In genomic region chr9:74499111-74499601, GRCh38 we compare ENCODE assay signal across 10 cellular contexts. TPM values are rescaled to one million over a fixed set of nuclear protein-coding genes. Genes with fewer than 3 reads are reported as not detected.
DNase-seq lines count a peak whose midpoint lies in the region; ATAC-seq and TF ChIP-seq lines count a peak whose summit lies in the region.
"Had no signal": no experiment of that assay in that cellular context is flagged by ENCODE, and none has a peak within 500 bp of the region (broad histone marks: within the 10 kb centered on the region; RNA-seq: fewer than 3 reads in every experiment).

No MANE protein-coding gene starts in this region.

- H2AK5ac ChIP-seq in IMR-90 (ENCODE audit: low read depth, low read length) = no peak overlapping the region

- no peak overlapping the region for H2BK5ac ChIP-seq in IMR-90 (ENCODE audit: low read depth, low read length, poor library complexity, severe bottlenecking)

- H4K91ac ChIP-seq in IMR-90 (ENCODE audit: insufficient read depth, low read depth, low read length) = no peak overlapping the region

- H3K27ac ChIP-seq in IMR-90 (ENCODE audit: insufficient read depth, low read length) = no peak overlapping the region
- H3K27ac ChIP-seq in duodenal mucosa (ENCODE audit: low read depth, low read length) = no peak overlapping the region

- POLR2A ChIA-PET in IMR-90 (lab: Charles Lee; ENCODE audit: unreplicated experiment) = interaction anchor here (0.6 kb wide), 1 partner anchor 619 kb away, joined by 3 read pairs; no protein-coding TSS in a partner anchor
- POLR2A ChIA-PET in naive thymus-derived CD8-positive, alpha-beta T cell (lab: Charles Lee) = no interaction called here
- POLR2A ChIA-PET in Caco-2 (lab: Charles Lee) = no interaction called here

- no peak overlapping the region for H3K4me3 ChIP-seq in IMR-90 (ENCODE audit: insufficient read depth, low read depth, low read length)
- H3K4me3 ChIP-seq in duodenal mucosa (ENCODE audit: low read depth in 1 of 2, low read length in 2 of 2) = peak overlapping the region; percentile 3 to 40
- no peak overlapping the region for H3K4me3 ChIP-seq in Caco-2 (ENCODE audit: low read depth, low read length)

- TF ChIP-seq POLR2A in IMR-90 (IDR thresholded peaks at IDR 0.05; ENCODE audit: low read depth, low read length) = no peak

- H3K9me3 ChIP-seq in IMR-90 (ENCODE audit: control insufficient read depth, insufficient read depth, low read length) (no peaks in the 10 kb centered on the region), duodenal mucosa (ENCODE audit: control insufficient read depth in 1 of 2, low read length in 2 of 2) (no peaks in the 10 kb centered on the region), Caco-2 (no peaks in the 10 kb centered on the region)

- no peak overlapping the region; the same call in 1 of the 2 replicates for H3K4me2 ChIP-seq in IMR-90 (ENCODE audit: low read depth, low read length)

- H3K4me1 ChIP-seq in IMR-90 (ENCODE audit: control insufficient read depth, insufficient read depth, low read length) (no peaks in the 10 kb centered on the region), duodenal mucosa (ENCODE audit: control insufficient read depth in 1 of 2, insufficient read depth in 2 of 2, low read length in 2 of 2) (peaks cover 3 to 26% of the 10 kb centered on the region in 2 donors), Caco-2 (no peaks in the 10 kb centered on the region)

- no peak overlapping the region for H4K8ac ChIP-seq in IMR-90 (ENCODE audit: low read depth in 2 of 2, low read length in 2 of 2)

- no peaks in the 10 kb centered on the region for H4K20me1 ChIP-seq in IMR-90 (ENCODE audit: insufficient read depth, low read length)

- no CpG with 5 or more reads among the region's 19 CpGs for WGBS in IMR-90 (ENCODE audit: extremely low coverage in 2 of 2, insufficient read length in 1 of 2), 2 experiments

- no peak overlapping the region for H3K18ac ChIP-seq in IMR-90 (ENCODE audit: low read depth, low read length)

- BruUV-seq in IMR-90 (replicated peaks; lab: Mats Ljungman, UMichigan) (no TSS peak), Caco-2 (replicated peaks; lab: Mats Ljungman, UMichigan) (no TSS peak)

- no peak overlapping the region for H2BK20ac ChIP-seq in IMR-90 (ENCODE audit: low read depth, low read length)

- H3K9me3 Mint-ChIP-seq in naive thymus-derived CD8-positive, alpha-beta T cell = no peaks in the 10 kb centered on the region
- H3K9me3 Mint-ChIP-seq in Caco-2 (ENCODE audit: unreplicated experiment) = no peaks in the 10 kb centered on the region

- in situ Hi-C loops in IMR-90 (cut with MboI; ENCODE audit: low sequenced_read_pairs) = no loop called here

- H3K36me3 ChIP-seq in IMR-90 (ENCODE audit: control insufficient read depth, insufficient read depth, low read length) = no peaks in the 10 kb centered on the region
- no peaks in the 10 kb centered on the region for H3K36me3 ChIP-seq in duodenal mucosa (ENCODE audit: control insufficient read depth in 1 of 2, insufficient read depth in 2 of 2, low read length in 2 of 2)
- H3K36me3 ChIP-seq in Caco-2 (ENCODE audit: control insufficient read depth, insufficient read depth, low read length) = no peaks in the 10 kb centered on the region

- H3K36me3 Mint-ChIP-seq in naive thymus-derived CD8-positive, alpha-beta T cell = peaks cover 0 to 4% (median 0%) of the 10 kb centered on the region in 3 donors
- H3K36me3 Mint-ChIP-seq in Caco-2 (ENCODE audit: insufficient read depth, unreplicated experiment) = no peaks in the 10 kb centered on the region

- H2BK15ac ChIP-seq in IMR-90 (ENCODE audit: low read depth, low read length) = no peak overlapping the region

- H2AK9ac ChIP-seq in IMR-90 (replicated peaks; ENCODE audit: low read depth, low read length, poor library complexity) = no peak overlapping the region

- TF ChIP-seq CTCF in IMR-90 (conservative IDR thresholded peaks at IDR 0.05; ENCODE audit: low read depth, low read length) = no peak
- TF ChIP-seq CTCF in Caco-2 (IDR thresholded peaks at IDR 0.05; ENCODE audit: insufficient read depth in 1 of 2, low read depth in 1 of 2, low read length in 1 of 2, severe bottlenecking in 1 of 2, unreplicated experiment in 1 of 2) = no peak

- H3K27me3 ChIP-seq in IMR-90 (ENCODE audit: control insufficient read depth, insufficient read depth, low read length) (peaks cover 34% of the 10 kb centered on the region), duodenal mucosa (ENCODE audit: control insufficient read depth in 1 of 2, insufficient read depth in 2 of 2, low read length in 2 of 2) (peaks cover 46 to 54% of the 10 kb centered on the region in 2 donors), Caco-2 (replicated peaks; ENCODE audit: control insufficient read depth, insufficient read depth, low read length) (no peaks in the 10 kb centered on the region)

- intact Hi-C loops in IMR-90 (cut with micrococcal nuclease) = no loop called here
- intact Hi-C loops in Caco-2 (cut with micrococcal nuclease; ENCODE audit: unreplicated experiment) = no loop called here

- no peak overlapping the region for H3K14ac ChIP-seq in IMR-90 (replicated peaks; ENCODE audit: low read depth, low read length)

- H3K4ac ChIP-seq in IMR-90 (ENCODE audit: low read depth, low read length) = no peak overlapping the region

- CTCF ChIA-PET in IMR-90 (lab: Yijun Ruan, JAX) (no interaction called here), Caco-2 (lab: Charles Lee) (no interaction called here)

- no peak overlapping the region for H2BK120ac ChIP-seq in IMR-90 (ENCODE audit: low read depth, low read length)

- peak overlapping the region; percentile 63 for H2AFZ ChIP-seq in IMR-90 (replicated peaks; ENCODE audit: low read length, poor library complexity)

- TF ChIP-seq RAD21 in IMR-90 (IDR thresholded peaks at IDR 0.05; ENCODE audit: low read length) = no peak

- H3K4me1 Mint-ChIP-seq in naive thymus-derived CD8-positive, alpha-beta T cell = peaks cover 18 to 39% (median 33%) of the 10 kb centered on the region in 4 donors
- H3K4me1 Mint-ChIP-seq in Caco-2 (ENCODE audit: low read depth, unreplicated experiment) = peaks cover 6% of the 10 kb centered on the region

- H4K5ac ChIP-seq in IMR-90 (ENCODE audit: low read depth, low read length) = no peak overlapping the region

- H3K4me3 Mint-ChIP-seq in naive thymus-derived CD8-positive, alpha-beta T cell = peak overlapping the region; percentile 59 to 83 (median 73)
- H3K4me3 Mint-ChIP-seq in Caco-2 (ENCODE audit: unreplicated experiment) = no peak overlapping the region

- no peak overlapping the region for H3K56ac ChIP-seq in IMR-90 (ENCODE audit: extremely low read depth, insufficient read depth, low read length)

- ATAC-seq in IMR-90 (ENCODE audit: low read depth) = no peak
- no peak for ATAC-seq in naive thymus-derived CD8-positive, alpha-beta T cell
- ATAC-seq in GM21576 (IDR thresholded peaks at IDR 0.05; ENCODE audit: unreplicated experiment) = no peak
- ATAC-seq in HG02884 (IDR thresholded peaks at IDR 0.05; ENCODE audit: unreplicated experiment) = no peak

- peaks cover 26 to 73% (median 52%) of the 10 kb centered on the region in 5 donors for H3K27me3 Mint-ChIP-seq in naive thymus-derived CD8-positive, alpha-beta T cell
- peaks cover 7% of the 10 kb centered on the region for H3K27me3 Mint-ChIP-seq in Caco-2 (ENCODE audit: insufficient read depth, unreplicated experiment)

- no peaks in the 10 kb centered on the region for H3K9me1 ChIP-seq in IMR-90 (ENCODE audit: insufficient read depth, low read length)

- no peaks in the 10 kb centered on the region for H3K79me1 ChIP-seq in IMR-90 (ENCODE audit: low read depth in 1 of 2, low read length in 2 of 2)

- DNase-seq in 8988T (peak; percentile 16), IMR-90 (no peak), Caco-2 (no peak), cerebellum (ENCODE audit: low spot score) (no peak)
- no peak for DNase-seq in naive thymus-derived CD8-positive, alpha-beta T cell
- DNase-seq: NCI-H446 had no signal

- dilution Hi-C loops in IMR-90 (cut with HindIII; ENCODE audit: low sequenced_read_pairs, unreplicated experiment) = no loop called here

- H3K27ac Mint-ChIP-seq in naive thymus-derived CD8-positive, alpha-beta T cell = peak overlapping the region in 1 of 10 donors; percentile 54
- no peak overlapping the region for H3K27ac Mint-ChIP-seq in Caco-2 (ENCODE audit: unreplicated experiment)

- H3K9ac ChIP-seq in IMR-90 (ENCODE audit: low read depth, low read length) (no peak overlapping the region), duodenal mucosa (ENCODE audit: low read depth in 1 of 2, low read length in 2 of 2) (no peak overlapping the region)

- no peak overlapping the region for H3K23ac ChIP-seq in IMR-90 (ENCODE audit: low read depth, low read length)

TF ChIP-seq in IMR-90, 13 proteins besides CTCF, POLR2A, EP300 and RAD21:
- TF ChIP-seq USF2 (IDR thresholded peaks at IDR 0.05; ENCODE audit: low read depth, low read length) = no peak
- no peak for TF ChIP-seq FOS (IDR thresholded peaks at IDR 0.05; ENCODE audit: low read depth, low read length)
- no peak for TF ChIP-seq CHD1 (IDR thresholded peaks at IDR 0.05; ENCODE audit: low read depth, low read length)
- TF ChIP-seq RCOR1 (IDR thresholded peaks at IDR 0.05; ENCODE audit: insufficient replicate concordance, low read length) = no peak
- TF ChIP-seq MXI1 (IDR thresholded peaks at IDR 0.05; ENCODE audit: borderline replicate concordance, low read depth, low read length) = no peak
- TF ChIP-seq BHLHE40 (IDR thresholded peaks at IDR 0.05; ENCODE audit: low read depth, low read length) = no peak
- TF ChIP-seq MAZ (IDR thresholded peaks at IDR 0.05; ENCODE audit: borderline replicate concordance, low read depth, low read length) = no peak
- TF ChIP-seq CEBPB (IDR thresholded peaks at IDR 0.05; ENCODE audit: low read depth, low read length) = no peak
- TF ChIP-seq MAFK (IDR thresholded peaks at IDR 0.05; ENCODE audit: low read depth, low read length) = no peak

RNA-seq across cellular contexts. Expression of gene RORB, which starts 2.0 kb away (rescaled TPM):
- under 0.01 TPM in 1 of 2 replicates, not detected in the other for total RNA-seq in IMR-90 (2012; rRNA removed)
- not detected in 2 replicates for polyA plus RNA-seq in IMR-90 (2012; rRNA removed)
- polyA plus RNA-seq in IMR-90 (2012; cell fraction: cytosol; rRNA removed) = 0.01 TPM in 1 of 2 replicates, not detected in the other
- not detected in 2 replicates for polyA plus RNA-seq in IMR-90 (2012; cell fraction: nucleus; rRNA removed; ENCODE audit: low replicate concordance)
- not detected for total RNA-seq in naive thymus-derived CD8-positive, alpha-beta T cell
- under 1 TPM in 1 of 3 donors, not detected in 2; 0.12 TPM for polyA plus RNA-seq in naive thymus-derived CD8-positive, alpha-beta T cell
- total RNA-seq in Caco-2 (2022) = not detected in 2 replicates
- total RNA-seq in cerebellum = 21.3 TPM
- polyA plus RNA-seq: keratinocyte had no signal

Comparison
In these comparisons a context has a peak if more than half of its experiments do, and no peak if none do; other contexts are left out.
1. H3K4me3 ChIP-seq: peak in duodenal mucosa (2 of 2); none in IMR-90 (single experiment) and Caco-2 (single experiment).
2. RNA of gene RORB, which starts 2.0 kb away (total RNA-seq): 21.3 TPM in cerebellum (single experiment); under 0.01 TPM in IMR-90, not detected in naive thymus-derived CD8-positive, alpha-beta T cell and not detected in Caco-2; every median in the first group is over 10 times any median in the second.